In the genomic region with DNA sequence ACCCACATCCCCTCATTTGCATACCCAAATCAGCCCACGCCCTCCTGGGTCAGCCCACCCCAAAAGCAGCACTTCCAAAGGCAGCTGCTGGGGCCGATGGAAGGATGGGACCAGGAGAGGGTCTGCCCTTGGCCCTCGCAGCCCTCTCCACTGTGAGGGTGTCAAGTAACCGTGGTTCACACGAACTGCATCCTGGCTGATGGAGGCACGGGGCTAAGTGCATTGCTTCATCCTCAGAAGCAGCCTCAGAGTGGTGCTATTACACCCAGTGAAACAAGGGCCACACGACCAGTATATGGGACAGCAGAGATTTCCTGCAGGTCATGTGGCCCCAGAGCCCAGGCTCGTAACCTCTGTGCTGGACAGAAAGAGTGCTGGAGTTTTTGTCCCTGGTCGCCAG, we compare ENCODE assay signal across 17 cellular contexts. TPM values are rescaled to one million over a fixed set of nuclear protein-coding genes. Genes with fewer than 3 reads are reported as not detected.
DNase-seq lines count a peak whose midpoint lies in the region; ATAC-seq, FAIRE-seq and TF ChIP-seq lines count a peak whose summit lies in the region.
"Had no signal": no experiment of that assay in that cellular context is flagged by ENCODE, and none has a peak within 500 bp of the region (broad histone marks: within the 10 kb centered on the region; RNA-seq: fewer than 3 reads in every experiment).

No MANE protein-coding gene starts in this region.

- CTCF ChIA-PET in endothelial cell of umbilical vein (lab: Charles Lee), result interaction anchor here (0.6 to 1.0 kb wide), 2 partner anchors 8 to 12 kb away, joined by 3 read pairs; no protein-coding TSS in a partner anchor
- CTCF ChIA-PET in HepG2 (lab: Yijun Ruan, JAX; ENCODE audit: low intra/inter-chr PET ratio, low total read pairs), result no interaction called here

- H3K27me3 ChIP-seq in endothelial cell of umbilical vein (ENCODE audit: control insufficient read depth in 2 of 2, insufficient read depth in 2 of 2, low read length in 2 of 2), result no peaks in the 10 kb centered on the region
- H3K27me3 ChIP-seq in HepG2 (ENCODE audit: control insufficient read depth in 1 of 2, insufficient read depth in 2 of 2, low read length in 2 of 2), result peaks cover 0 to 11% of the 10 kb centered on the region in 2 experiments; a peak in 2 of 5 replicates
- H3K27me3 ChIP-seq in thyroid gland, result no peaks in the 10 kb centered on the region
- H3K27me3 ChIP-seq: BLaER1 had no signal

- DNase-seq in DMS 273 (lab: John Stamatoyannopoulos, UW; ENCODE audit: unreplicated experiment) (peak; percentile 29), DMS 273 treated with DMSO at 0.1 percent for 48 hours (lab: John Stamatoyannopoulos, UW) (no peak), endothelial cell of umbilical vein (ENCODE audit: low read depth, low spot score) (no peak), HepG2 (ENCODE audit: low spot score) (no peak), thyroid gland (peak; percentile 17 to 19), GOT3 (lab: John Stamatoyannopoulos, UW) (no peak), GM19238 (ENCODE audit: insufficient read length, low spot score) (no peak)
- DNase-seq: central memory CD4-positive, alpha-beta T cell; foreskin melanocyte; NCI-H2081 treated with DMSO at 0.1 percent for 48 hours; T-helper 1 cell; WERI-Rb-1 had no signal

- ATAC-seq in HepG2 (peak; percentile 19), HG03378 (IDR thresholded peaks at IDR 0.05; ENCODE audit: unreplicated experiment) (no peak)

- H2AFZ ChIP-seq in endothelial cell of umbilical vein (ENCODE audit: low read depth, low read length) (no peak overlapping the region), HepG2 (ENCODE audit: low read length) (no peak overlapping the region)

- H3K9me1 ChIP-seq in endothelial cell of umbilical vein (replicated peaks; ENCODE audit: control insufficient read depth, extremely low read depth, insufficient read depth, low read length), result no peaks in the 10 kb centered on the region

- TF ChIP-seq POLR2A in endothelial cell of umbilical vein (IDR thresholded peaks at IDR 0.05; ENCODE audit: low read depth, low read length), result no peak
- no peak for TF ChIP-seq POLR2A in HepG2 (IDR thresholded peaks at IDR 0.05; ENCODE audit: insufficient read depth in 1 of 2, low read depth in 2 of 2, low read length in 2 of 2)
- TF ChIP-seq POLR2A in thyroid gland (IDR thresholded peaks at IDR 0.05), result no peak

- peaks cover 24% of the 10 kb centered on the region for H3K4me1 ChIP-seq in endothelial cell of umbilical vein (ENCODE audit: control insufficient read depth, extremely low read depth, insufficient read depth, low read length)
- peaks cover 16% of the 10 kb centered on the region for H3K4me1 ChIP-seq in HepG2 (ENCODE audit: insufficient read depth, low read length)
- peaks cover 22 to 23% of the 10 kb centered on the region in 2 donors for H3K4me1 ChIP-seq in thyroid gland

- H3K36me3 ChIP-seq in endothelial cell of umbilical vein (ENCODE audit: control insufficient read depth in 2 of 2, extremely low read depth in 1 of 2, insufficient read depth in 2 of 2, low read length in 2 of 2) (no peaks in the 10 kb centered on the region), HepG2 (replicated peaks in 1 of 2; ENCODE audit: control insufficient read depth in 1 of 2, insufficient read depth in 2 of 2, low read length in 2 of 2) (no peaks in the 10 kb centered on the region), thyroid gland (no peaks in the 10 kb centered on the region)
- H3K36me3 ChIP-seq: BLaER1, WERI-Rb-1 had no signal

- H3K27ac ChIP-seq in endothelial cell of umbilical vein (ENCODE audit: insufficient read depth, low read depth, low read length) (no peak overlapping the region), HepG2 (ENCODE audit: extremely low read length, insufficient read depth, low read length) (no peak overlapping the region), thyroid gland (peak overlapping the region; percentile 89 to 93 (median 91))
- H3K27ac ChIP-seq: 22Rv1, BLaER1, WERI-Rb-1 had no signal

- H3K4me3 ChIP-seq in endothelial cell of umbilical vein (replicated peaks in 1 of 3; ENCODE audit: insufficient read depth in 1 of 3, low read depth in 1 of 3, low read length in 3 of 3) (no peak overlapping the region), HepG2 (replicated peaks in 1 of 3; ENCODE audit: insufficient read depth in 1 of 3, low read depth in 2 of 3, low read length in 3 of 3) (no peak overlapping the region), thyroid gland (replicated peaks in 1 of 3) (no peak overlapping the region)
- H3K4me3 ChIP-seq: BLaER1 had no signal

- no peaks in the 10 kb centered on the region for H4K20me1 ChIP-seq in endothelial cell of umbilical vein (replicated peaks; ENCODE audit: control insufficient read depth, extremely low read depth, insufficient read depth, low read length)
- no peaks in the 10 kb centered on the region for H4K20me1 ChIP-seq in HepG2 (ENCODE audit: insufficient read depth, low read length)
- H4K20me1 ChIP-seq: BLaER1 had no signal

- BruUV-seq in endothelial cell of umbilical vein (replicated peaks; lab: Mats Ljungman, UMichigan), result no TSS peak
- BruUV-seq in HepG2 (replicated peaks; lab: Mats Ljungman, UMichigan), result no TSS peak

- TF ChIP-seq CTCF in endothelial cell of umbilical vein (IDR thresholded peaks at IDR 0.05; ENCODE audit: extremely low read depth in 1 of 2, insufficient read depth in 1 of 2, low read depth in 1 of 2, low read length in 2 of 2) (no peak), HepG2 (CRISPR knock-in tag; IDR thresholded peaks at IDR 0.05) (peak; percentile 34), thyroid gland (IDR thresholded peaks at IDR 0.05) (no peak)

- TF ChIP-seq EP300 in HepG2 (IDR thresholded peaks at IDR 0.05; ENCODE audit: low read depth in 2 of 2, low read length in 2 of 2) (no peak), HepG2 (CRISPR knock-in tag; IDR thresholded peaks at IDR 0.05; ENCODE audit: borderline replicate concordance) (no peak)

- dilution Hi-C loops in endothelial cell of umbilical vein (cut with MboI; ENCODE audit: extremely low pct_ligation_motif_present, low sequenced_read_pairs), result no loop called here

- H3K4me2 ChIP-seq in endothelial cell of umbilical vein (ENCODE audit: insufficient read depth, low read length), result no peak overlapping the region
- H3K4me2 ChIP-seq in HepG2 (ENCODE audit: low read depth, low read length), result no peak overlapping the region
- H3K4me2 ChIP-seq: BLaER1 had no signal

- no peak for TF ChIP-seq RAD21 in HepG2 (CRISPR knock-in tag; IDR thresholded peaks at IDR 0.05)

- WGBS in HepG2 (ENCODE audit: low lambda C conversion rate), result 16% methylated on average over 4 of the region's 9 CpGs
- 68 to 71% methylated on average over 5 to 9 of the region's 9 CpGs for WGBS in thyroid gland, 2 donors

- H3K79me2 ChIP-seq in endothelial cell of umbilical vein (ENCODE audit: control insufficient read depth, insufficient read depth, low read length) (no peaks in the 10 kb centered on the region), HepG2 (ENCODE audit: insufficient read depth, low read length) (no peaks in the 10 kb centered on the region)

- in situ Hi-C loops in HepG2 (cut with HindIII; ENCODE audit: extremely low pct_ligation_motif_present, low pct_unique_long_range_greater_than_20kb), result no loop called here

- H3K9ac ChIP-seq in endothelial cell of umbilical vein (replicated peaks; ENCODE audit: extremely low read depth, insufficient read depth, low read length), result no peak overlapping the region
- H3K9ac ChIP-seq in HepG2 (ENCODE audit: insufficient read depth, low read depth, low read length), result no peak overlapping the region
- H3K9ac ChIP-seq: BLaER1 had no signal

- intact Hi-C loops in endothelial cell of umbilical vein (cut with micrococcal nuclease), result loop anchor here (2.0 kb wide), 1 partner anchor 43 kb away; no protein-coding TSS in a partner anchor
- intact Hi-C loops in HepG2 (cut with micrococcal nuclease; ENCODE audit: unreplicated experiment), result no loop called here
- intact Hi-C loops in thyroid gland (cut with DNase I), result no loop called here

- POLR2A ChIA-PET in endothelial cell of umbilical vein (lab: Charles Lee), result no interaction called here
- POLR2A ChIA-PET in HepG2 (lab: Yijun Ruan, JAX), result no interaction called here

- peak; percentile 21 for FAIRE-seq in endothelial cell of umbilical vein (lab: Jason Lieb, UNC)
- no peak for FAIRE-seq in HepG2 (lab: Jason Lieb, UNC)
- FAIRE-seq: endometrium, small intestine had no signal

- peaks cover 2% of the 10 kb centered on the region for H3K9me3 ChIP-seq in endothelial cell of umbilical vein (replicated peaks; ENCODE audit: control insufficient read depth, insufficient read depth, low read length)
- H3K9me3 ChIP-seq in HepG2 (ENCODE audit: low read length), result peaks cover 8% of the 10 kb centered on the region
- no peaks in the 10 kb centered on the region for H3K9me3 ChIP-seq in thyroid gland

RNA-seq across cellular contexts. Expression of gene ATP2A3, which starts 13.2 kb away (rescaled TPM):
- total RNA-seq in endothelial cell of umbilical vein (0.55 and 0.78 TPM in 2 replicates), HepG2 (2016; rRNA removed; fragmentation: Illumina TruSeq; extraction: Trizol) (not detected in 2 replicates), thyroid gland (10 to 100 TPM in 2 of 4 donors, 1 to 10 TPM in 2; 6.9 to 18.6 (median 9.1) TPM)
- polyA plus RNA-seq in endothelial cell of umbilical vein (0.37 TPM in 2 replicates), HepG2 (2011; rRNA removed) (0.07 and 0.10 TPM in 2 replicates)
- 0.28 and 0.32 TPM in 2 replicates for polyA plus RNA-seq in endothelial cell of umbilical vein (2011; cell fraction: cytosol; rRNA removed)
- polyA plus RNA-seq in endothelial cell of umbilical vein (2011; cell fraction: nucleus; rRNA removed), result 0.26 and 0.36 TPM in 2 replicates
- polyA plus RNA-seq in endothelial cell of umbilical vein (2012), result 1.6 and 1.8 TPM in 2 replicates
- 1.4 and 3.2 TPM in 2 replicates for polyA minus RNA-seq in endothelial cell of umbilical vein
- polyA minus RNA-seq in endothelial cell of umbilical vein (2011; cell fraction: cytosol; rRNA and poly(A)+ RNA removed), result 4.7 TPM
- polyA minus RNA-seq in endothelial cell of umbilical vein (2011; cell fraction: nucleus; rRNA and poly(A)+ RNA removed), result 0.82 TPM in 1 of 2 replicates, not detected in the other
- total RNA-seq in HepG2 (2016; cell fraction: cytosol; rRNA removed; fragmentation: Illumina TruSeq; extraction: Trizol; ENCODE audit: low read depth), result not detected in 2 replicates
- total RNA-seq in HepG2 (2016; cell fraction: insoluble cytoplasmic fraction; rRNA removed; fragmentation: Illumina TruSeq; extraction: Trizol), result not detected in 2 replicates
- total RNA-seq in HepG2 (2016; cell fraction: membrane; rRNA removed; fragmentation: Illumina TruSeq; extraction: Trizol), result not detected in 2 replicates
- total RNA-seq in HepG2 (2016; cell fraction: nucleus; rRNA removed; fragmentation: Illumina TruSeq; extraction: Trizol), result not detected in 2 replicates
- polyA plus RNA-seq in HepG2 (2011; cell fraction: cytosol; rRNA removed), result 0.03 and 0.14 TPM in 2 replicates
- 0.16 and 0.40 TPM in 2 replicates for polyA plus RNA-seq in HepG2 (2011; cell fraction: nucleus; rRNA removed)
- polyA plus RNA-seq in HepG2 (2012), result 0.15 and 0.25 TPM in 2 replicates
- polyA plus RNA-seq in HepG2 (2016; cell fraction: cytosol; fragmentation: Illumina TruSeq; extraction: Trizol; ENCODE audit: low read depth), result not detected in 2 replicates
- not detected in 2 replicates for polyA plus RNA-seq in HepG2 (2016; cell fraction: insoluble cytoplasmic fraction; fragmentation: Illumina TruSeq; extraction: Trizol; ENCODE audit: low read depth)
- not detected in 2 replicates for polyA plus RNA-seq in HepG2 (2016; cell fraction: membrane; fragmentation: Illumina TruSeq; extraction: Trizol; ENCODE audit: low read depth)
- not detected in 2 replicates for polyA plus RNA-seq in HepG2 (2016; cell fraction: nucleus; fragmentation: Illumina TruSeq; extraction: Trizol; ENCODE audit: insufficient read depth, low read depth)
- 0.52 and 1.2 TPM in 2 replicates for polyA minus RNA-seq in HepG2 (2011; rRNA and poly(A)+ RNA removed; ENCODE audit: low replicate concordance)
- not detected in 2 replicates for polyA minus RNA-seq in HepG2 (2011; cell fraction: cytosol; rRNA and poly(A)+ RNA removed)
- polyA minus RNA-seq in HepG2 (2011; cell fraction: nucleus; rRNA and poly(A)+ RNA removed), result 0.13 TPM in 1 of 2 replicates, not detected in the other

Comparison
In these comparisons a context has a peak if more than half of its experiments do, and no peak if none do; other contexts are left out.
1. DNase-seq: peak in DMS 273 (single experiment) and thyroid gland (2 of 2); none in DMS 273 treated with DMSO at 0.1 percent for 48 hours (single experiment), endothelial cell of umbilical vein (single experiment), HepG2 (single experiment), GOT3 (single experiment) and GM19238 (single experiment).
2. H3K27ac ChIP-seq: peak in thyroid gland (3 of 3); none in endothelial cell of umbilical vein (single experiment) and HepG2 (single experiment).